Comparison of ENCODE assay signal across 8 cellular contexts in genomic region chr6:151324079-151324825, GRCh38.
A peak's percentile ranks its signal among the peaks of the same experiment; 100 is the strongest.
DNase-seq lines count a peak whose midpoint lies in the region; ATAC-seq lines count a peak whose summit lies in the region.

No MANE protein-coding gene starts in this region.

- POLR2A ChIA-PET in activated CD4-positive, alpha-beta memory T cell treated with anti-CD3 and anti-CD28 coated beads, Interleukin-2, amount 10 ng/mL, durations not matched to agents 7 days and 5 days (lab: Charles Lee) = interaction anchor here (0.8 to 2.8 kb wide), 7 partner anchors 11 to 432 kb away, joined by 3 to 17 read pairs (median 3); no protein-coding TSS in a partner anchor

- ATAC-seq in HG03469 (IDR thresholded peaks at IDR 0.05; ENCODE audit: unreplicated experiment) = peak; percentile 60
- ATAC-seq in memory B cell (ENCODE audit: low read depth) = peak; percentile 76

- peaks cover 23% of the 10 kb centered on the region for H3K4me1 Mint-ChIP-seq in activated CD4-positive, alpha-beta memory T cell treated with anti-CD3 and anti-CD28 coated beads, Interleukin-2, amount 10 ng/mL, durations not matched to agents 7 days and 5 days
- H3K4me1 Mint-ChIP-seq in memory B cell = peaks cover 16% of the 10 kb centered on the region

- CTCF ChIA-PET in activated CD4-positive, alpha-beta memory T cell treated with anti-CD3 and anti-CD28 coated beads, Interleukin-2, amount 10 ng/mL, durations not matched to agents 7 days and 5 days (lab: Charles Lee) = interaction anchor here (0.6 to 8.9 kb wide), 66 partner anchors 9 to 509 kb away, joined by 3 to 247 read pairs (median 4); partner anchors contain the start of genes AKAP12 and RMND1

- no peak overlapping the region for H3K27ac Mint-ChIP-seq in activated CD4-positive, alpha-beta memory T cell treated with anti-CD3 and anti-CD28 coated beads, Interleukin-2, amount 10 ng/mL, durations not matched to agents 7 days and 5 days
- H3K27ac Mint-ChIP-seq in memory B cell = no peak overlapping the region

- H3K9me3 Mint-ChIP-seq in activated CD4-positive, alpha-beta memory T cell treated with anti-CD3 and anti-CD28 coated beads, Interleukin-2, amount 10 ng/mL, durations not matched to agents 7 days and 5 days = no peaks in the 10 kb centered on the region
- H3K9me3 Mint-ChIP-seq in memory B cell = no peaks in the 10 kb centered on the region

- no peaks in the 10 kb centered on the region for H3K36me3 Mint-ChIP-seq in activated CD4-positive, alpha-beta memory T cell treated with anti-CD3 and anti-CD28 coated beads, Interleukin-2, amount 10 ng/mL, durations not matched to agents 7 days and 5 days (ENCODE audit: low read depth)
- H3K36me3 Mint-ChIP-seq in memory B cell = no peaks in the 10 kb centered on the region

- DNase-seq in NCI-H2029 (lab: John Stamatoyannopoulos, UW) (peak; percentile 47), NCI-H2029 treated with DMSO at 0.1 percent for 48 hours (lab: John Stamatoyannopoulos, UW) (no peak), NCI-H774 (lab: John Stamatoyannopoulos, UW) (peak; percentile 83), ecto neural progenitor cell (ENCODE audit: low spot score) (peak; percentile 89), memory B cell (ENCODE audit: low spot score in 2 of 2) (peak; percentile 70 to 79)
- DNase-seq in activated CD4-positive, alpha-beta memory T cell treated with anti-CD3 and anti-CD28 coated beads, Interleukin-2, amount 10 ng/mL, durations not matched to agents 7 days and 5 days = peak; percentile 76
- peak; percentile 54 for DNase-seq in stimulated activated CD8-positive, alpha-beta memory T cell treated with anti-CD3 and anti-CD28 coated beads, Interleukin-12 subunit alpha, Interleukin-12 subunit beta, amount 100 ng/mL, for 1 hour (ENCODE audit: low read depth)

- H3K27me3 Mint-ChIP-seq in activated CD4-positive, alpha-beta memory T cell treated with anti-CD3 and anti-CD28 coated beads, Interleukin-2, amount 10 ng/mL, durations not matched to agents 7 days and 5 days = peaks cover 60% of the 10 kb centered on the region
- H3K27me3 Mint-ChIP-seq in memory B cell = peaks cover 28% of the 10 kb centered on the region

- H3K4me3 Mint-ChIP-seq in activated CD4-positive, alpha-beta memory T cell treated with anti-CD3 and anti-CD28 coated beads, Interleukin-2, amount 10 ng/mL, durations not matched to agents 7 days and 5 days = no peak overlapping the region
- H3K4me3 Mint-ChIP-seq in memory B cell = peak overlapping the region; percentile 11
